ENCODE assay signal across 12 cellular contexts in genomic region chr5:72013741-72014703, GRCh38.
DNase-seq lines count a peak whose midpoint lies in the region; ATAC-seq and TF ChIP-seq lines count a peak whose summit lies in the region.
"Had no signal": no experiment of that assay in that cellular context is flagged by ENCODE, and none has a peak within 500 bp of the region (broad histone marks: within the 10 kb centered on the region; RNA-seq: fewer than 3 reads in every experiment).

No MANE protein-coding gene starts in this region.

- H3K27me3 Mint-ChIP-seq in activated CD4-positive, alpha-beta T cell treated with anti-CD3 and anti-CD28 coated beads, Interleukin-2, amount 10 ng/mL, durations not matched to agents 24 days and 14 days = no peaks in the 10 kb centered on the region
- peaks cover 8% of the 10 kb centered on the region for H3K27me3 Mint-ChIP-seq in type B pancreatic cell
- peaks cover 5 to 41% of the 10 kb centered on the region in 2 donors for H3K27me3 Mint-ChIP-seq in CD8-positive, alpha-beta memory T cell

- no peak overlapping the region for H3K4me3 ChIP-seq in CD8-positive, alpha-beta memory T cell (ENCODE audit: low read length)

- peak; percentile 38 for DNase-seq in activated CD4-positive, alpha-beta T cell treated with anti-CD3 and anti-CD28 coated beads, Interleukin-2, amount 10 ng/mL, durations not matched to agents 24 days and 14 days
- DNase-seq in activated CD4-positive, alpha-beta T cell treated with anti-CD3 and anti-CD28 coated beads for 48 hours = no peak
- DNase-seq in anterior cingulate cortex (lab: John Stamatoyannopoulos, UW) (peak in 53 of 58 donors; percentile 2 to 73 (median 25)), hypothalamus (lab: John Stamatoyannopoulos, UW) (peak in 27 of 51 donors; percentile 5 to 87 (median 38)), type B pancreatic cell (ENCODE audit: extremely low spot score, unreplicated experiment) (no peak), left colon (no peak)
- no peak for DNase-seq in CD8-positive, alpha-beta memory T cell
- DNase-seq: activated CD4-positive, CD25-positive, alpha-beta regulatory T cell treated with anti-CD3 and anti-CD28 coated beads, Interleukin-2, amount 50 U/mL, for 72 hours; activated naive CD4-positive, alpha-beta T cell treated with anti-CD3 and anti-CD28 coated beads, Interleukin-2, amount 50 U/mL, for 16 hours; stimulated activated naive CD8-positive, alpha-beta T cell treated with anti-CD3 and anti-CD28 coated beads, Interleukin-15, Interleukin-2, amounts not matched to agents 100 U/mL and 50 U/mL, for 24 hours had no signal

- H3K27ac ChIP-seq in CD8-positive, alpha-beta memory T cell (ENCODE audit: low read depth, low read length) = no peak overlapping the region

- intact Hi-C loops in activated CD4-positive, alpha-beta T cell treated with anti-CD3 and anti-CD28 coated beads, Interleukin-2, amount 10 ng/mL, durations not matched to agents 24 days and 14 days (cut with micrococcal nuclease) = no loop called here
- intact Hi-C loops in left colon (cut with DNase I, micrococcal nuclease) = no loop called here

- no peaks in the 10 kb centered on the region for H3K27me3 ChIP-seq in CD8-positive, alpha-beta memory T cell (ENCODE audit: insufficient read depth, low read length, poor library complexity, severe bottlenecking)

- H3K4me3 Mint-ChIP-seq in activated CD4-positive, alpha-beta T cell treated with anti-CD3 and anti-CD28 coated beads, Interleukin-2, amount 10 ng/mL, durations not matched to agents 24 days and 14 days = no peak overlapping the region
- peak overlapping the region; percentile 30 for H3K4me3 Mint-ChIP-seq in type B pancreatic cell
- H3K4me3 Mint-ChIP-seq in CD8-positive, alpha-beta memory T cell = no peak overlapping the region
- H3K4me3 Mint-ChIP-seq: memory B cell had no signal

- no peak for ATAC-seq in GM21528 (IDR thresholded peaks at IDR 0.05; ENCODE audit: low FRiP score, unreplicated experiment)
- no peak for ATAC-seq in left colon
- ATAC-seq: stimulated activated naive CD8-positive, alpha-beta T cell treated with anti-CD3 and anti-CD28 coated beads, Interleukin-15, Interleukin-2, amounts not matched to agents 100 U/mL and 50 U/mL, for 24 hours had no signal

- no peaks in the 10 kb centered on the region for H3K9me3 ChIP-seq in CD8-positive, alpha-beta memory T cell (ENCODE audit: low read length)

- no peaks in the 10 kb centered on the region for H3K36me3 Mint-ChIP-seq in activated CD4-positive, alpha-beta T cell treated with anti-CD3 and anti-CD28 coated beads, Interleukin-2, amount 10 ng/mL, durations not matched to agents 24 days and 14 days (ENCODE audit: low read depth)
- H3K36me3 Mint-ChIP-seq in type B pancreatic cell = no peaks in the 10 kb centered on the region
- no peaks in the 10 kb centered on the region for H3K36me3 Mint-ChIP-seq in CD8-positive, alpha-beta memory T cell
- H3K36me3 Mint-ChIP-seq: memory B cell had no signal

- no peak for TF ChIP-seq CTCF in type B pancreatic cell (conservative IDR thresholded peaks at IDR 0.05)

- H3K4me1 ChIP-seq in CD8-positive, alpha-beta memory T cell (ENCODE audit: insufficient read depth, low read length) = no peaks in the 10 kb centered on the region

- H3K4me1 Mint-ChIP-seq in activated CD4-positive, alpha-beta T cell treated with anti-CD3 and anti-CD28 coated beads, Interleukin-2, amount 10 ng/mL, durations not matched to agents 24 days and 14 days = no peaks in the 10 kb centered on the region
- peaks cover 14% of the 10 kb centered on the region for H3K4me1 Mint-ChIP-seq in type B pancreatic cell (ENCODE audit: unreplicated experiment)
- H3K4me1 Mint-ChIP-seq in CD8-positive, alpha-beta memory T cell = peaks cover 0 to 4% (median 4%) of the 10 kb centered on the region in 3 donors
- H3K4me1 Mint-ChIP-seq: memory B cell had no signal

- no peaks in the 10 kb centered on the region for H3K9me3 Mint-ChIP-seq in activated CD4-positive, alpha-beta T cell treated with anti-CD3 and anti-CD28 coated beads, Interleukin-2, amount 10 ng/mL, durations not matched to agents 24 days and 14 days
- H3K9me3 Mint-ChIP-seq in type B pancreatic cell = peaks cover 9% of the 10 kb centered on the region
- H3K9me3 Mint-ChIP-seq in CD8-positive, alpha-beta memory T cell = no peaks in the 10 kb centered on the region

- POLR2A ChIA-PET in CD8-positive, alpha-beta memory T cell (lab: Charles Lee) = no interaction called here

- H3K27ac Mint-ChIP-seq in activated CD4-positive, alpha-beta T cell treated with anti-CD3 and anti-CD28 coated beads, Interleukin-2, amount 10 ng/mL, durations not matched to agents 24 days and 14 days = no peak overlapping the region
- H3K27ac Mint-ChIP-seq in type B pancreatic cell = peak overlapping the region; percentile 39
- H3K27ac Mint-ChIP-seq in CD8-positive, alpha-beta memory T cell = no peak overlapping the region
- H3K27ac Mint-ChIP-seq: memory B cell had no signal

- CTCF ChIA-PET in CD8-positive, alpha-beta memory T cell (lab: Charles Lee) = no interaction called here

- H3K36me3 ChIP-seq in CD8-positive, alpha-beta memory T cell (ENCODE audit: insufficient read depth, low read length) = no peaks in the 10 kb centered on the region

Comparison
In these comparisons a context has a peak if more than half of its experiments do, and no peak if none do; other contexts are left out.
1. DNase-seq: peak in activated CD4-positive, alpha-beta T cell treated with anti-CD3 and anti-CD28 coated beads, Interleukin-2, amount 10 ng/mL, durations not matched to agents 24 days and 14 days (single experiment), anterior cingulate cortex (53 of 58) and hypothalamus (27 of 51); none in activated CD4-positive, alpha-beta T cell treated with anti-CD3 and anti-CD28 coated beads for 48 hours (single experiment), type B pancreatic cell (single experiment), left colon (0 of 2) and CD8-positive, alpha-beta memory T cell (0 of 5).